2 cellular contexts compared by ENCODE assay signal in the genomic region with DNA sequence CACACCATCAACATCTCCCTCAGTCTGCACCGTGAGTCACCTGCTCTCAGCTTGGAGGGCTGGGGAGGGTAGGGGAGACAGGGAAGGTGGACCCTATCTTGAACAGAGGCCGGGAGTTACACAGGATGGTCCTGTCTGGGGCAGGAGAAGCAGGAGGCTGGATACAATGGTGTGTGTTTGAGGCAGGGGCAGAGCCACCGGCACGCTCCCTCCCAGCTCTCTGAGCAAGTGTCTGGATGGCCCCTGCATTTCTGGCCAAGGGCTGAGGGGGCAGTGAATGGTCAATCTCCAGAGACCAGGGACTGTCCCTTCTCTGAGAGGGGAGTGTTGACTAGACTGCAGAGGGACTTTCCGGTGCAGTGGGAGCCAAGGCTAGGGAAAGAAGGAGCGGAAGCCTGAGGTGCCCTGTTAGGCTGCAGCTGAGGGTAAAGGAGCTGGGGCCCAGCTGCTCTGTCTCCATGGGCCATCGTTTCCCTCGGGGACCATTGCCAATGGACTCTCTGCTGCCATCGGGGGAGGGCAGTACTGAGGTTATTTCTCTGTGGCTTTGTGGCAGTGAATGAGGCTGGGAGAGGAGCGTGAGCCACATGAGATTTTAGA.
TF ChIP-seq lines count a peak whose summit lies in the region.

No MANE protein-coding gene starts in this region.

TF ChIP-seq in GM12878, 131 proteins besides CTCF, POLR2A, EP300 and RAD21 (continues in another document):
- TF ChIP-seq, protein P1, sequence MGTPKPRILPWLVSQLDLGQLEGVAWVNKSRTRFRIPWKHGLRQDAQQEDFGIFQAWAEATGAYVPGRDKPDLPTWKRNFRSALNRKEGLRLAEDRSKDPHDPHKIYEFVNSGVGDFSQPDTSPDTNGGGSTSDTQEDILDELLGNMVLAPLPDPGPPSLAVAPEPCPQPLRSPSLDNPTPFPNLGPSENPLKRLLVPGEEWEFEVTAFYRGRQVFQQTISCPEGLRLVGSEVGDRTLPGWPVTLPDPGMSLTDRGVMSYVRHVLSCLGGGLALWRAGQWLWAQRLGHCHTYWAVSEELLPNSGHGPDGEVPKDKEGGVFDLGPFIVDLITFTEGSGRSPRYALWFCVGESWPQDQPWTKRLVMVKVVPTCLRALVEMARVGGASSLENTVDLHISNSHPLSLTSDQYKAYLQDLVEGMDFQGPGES (IDR thresholded peaks at IDR 0.05): no peak
- TF ChIP-seq CBX5 (IDR thresholded peaks at IDR 0.05; ENCODE audit: low read depth) (no peak), PAX5 (IDR thresholded peaks at IDR 0.05; ENCODE audit: borderline replicate concordance, low read depth, low read length) (no peak), TCF7 (IDR thresholded peaks at IDR 0.05; ENCODE audit: borderline replicate concordance) (no peak), JUND (IDR thresholded peaks at IDR 0.05; ENCODE audit: low read depth, low read length) (no peak), DPF2 (IDR thresholded peaks at IDR 0.05) (no peak), NFXL1 (IDR thresholded peaks at IDR 0.05; ENCODE audit: borderline replicate concordance) (no peak), BMI1 (IDR thresholded peaks at IDR 0.05; ENCODE audit: borderline replicate concordance) (no peak), BHLHE40 (IDR thresholded peaks at IDR 0.05; ENCODE audit: borderline replicate concordance in 1 of 2, low read depth in 2 of 2, low read length in 1 of 2) (no peak), SREBF2 (IDR thresholded peaks at IDR 0.05; ENCODE audit: low read length) (no peak), POLR2AphosphoS2 (IDR thresholded peaks at IDR 0.05; ENCODE audit: low read depth, low read length) (no peak)
- TF ChIP-seq, protein P2, sequence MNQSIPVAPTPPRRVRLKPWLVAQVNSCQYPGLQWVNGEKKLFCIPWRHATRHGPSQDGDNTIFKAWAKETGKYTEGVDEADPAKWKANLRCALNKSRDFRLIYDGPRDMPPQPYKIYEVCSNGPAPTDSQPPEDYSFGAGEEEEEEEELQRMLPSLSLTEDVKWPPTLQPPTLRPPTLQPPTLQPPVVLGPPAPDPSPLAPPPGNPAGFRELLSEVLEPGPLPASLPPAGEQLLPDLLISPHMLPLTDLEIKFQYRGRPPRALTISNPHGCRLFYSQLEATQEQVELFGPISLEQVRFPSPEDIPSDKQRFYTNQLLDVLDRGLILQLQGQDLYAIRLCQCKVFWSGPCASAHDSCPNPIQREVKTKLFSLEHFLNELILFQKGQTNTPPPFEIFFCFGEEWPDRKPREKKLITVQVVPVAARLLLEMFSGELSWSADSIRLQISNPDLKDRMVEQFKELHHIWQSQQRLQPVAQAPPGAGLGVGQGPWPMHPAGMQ (IDR thresholded peaks at IDR 0.05; ENCODE audit: borderline replicate concordance): no peak
- TF ChIP-seq, protein P3, sequence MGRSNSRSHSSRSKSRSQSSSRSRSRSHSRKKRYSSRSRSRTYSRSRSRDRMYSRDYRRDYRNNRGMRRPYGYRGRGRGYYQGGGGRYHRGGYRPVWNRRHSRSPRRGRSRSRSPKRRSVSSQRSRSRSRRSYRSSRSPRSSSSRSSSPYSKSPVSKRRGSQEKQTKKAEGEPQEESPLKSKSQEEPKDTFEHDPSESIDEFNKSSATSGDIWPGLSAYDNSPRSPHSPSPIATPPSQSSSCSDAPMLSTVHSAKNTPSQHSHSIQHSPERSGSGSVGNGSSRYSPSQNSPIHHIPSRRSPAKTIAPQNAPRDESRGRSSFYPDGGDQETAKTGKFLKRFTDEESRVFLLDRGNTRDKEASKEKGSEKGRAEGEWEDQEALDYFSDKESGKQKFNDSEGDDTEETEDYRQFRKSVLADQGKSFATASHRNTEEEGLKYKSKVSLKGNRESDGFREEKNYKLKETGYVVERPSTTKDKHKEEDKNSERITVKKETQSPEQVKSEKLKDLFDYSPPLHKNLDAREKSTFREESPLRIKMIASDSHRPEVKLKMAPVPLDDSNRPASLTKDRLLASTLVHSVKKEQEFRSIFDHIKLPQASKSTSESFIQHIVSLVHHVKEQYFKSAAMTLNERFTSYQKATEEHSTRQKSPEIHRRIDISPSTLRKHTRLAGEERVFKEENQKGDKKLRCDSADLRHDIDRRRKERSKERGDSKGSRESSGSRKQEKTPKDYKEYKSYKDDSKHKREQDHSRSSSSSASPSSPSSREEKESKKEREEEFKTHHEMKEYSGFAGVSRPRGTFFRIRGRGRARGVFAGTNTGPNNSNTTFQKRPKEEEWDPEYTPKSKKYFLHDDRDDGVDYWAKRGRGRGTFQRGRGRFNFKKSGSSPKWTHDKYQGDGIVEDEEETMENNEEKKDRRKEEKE (IDR thresholded peaks at IDR 0.05): no peak
- TF ChIP-seq, protein P4, sequence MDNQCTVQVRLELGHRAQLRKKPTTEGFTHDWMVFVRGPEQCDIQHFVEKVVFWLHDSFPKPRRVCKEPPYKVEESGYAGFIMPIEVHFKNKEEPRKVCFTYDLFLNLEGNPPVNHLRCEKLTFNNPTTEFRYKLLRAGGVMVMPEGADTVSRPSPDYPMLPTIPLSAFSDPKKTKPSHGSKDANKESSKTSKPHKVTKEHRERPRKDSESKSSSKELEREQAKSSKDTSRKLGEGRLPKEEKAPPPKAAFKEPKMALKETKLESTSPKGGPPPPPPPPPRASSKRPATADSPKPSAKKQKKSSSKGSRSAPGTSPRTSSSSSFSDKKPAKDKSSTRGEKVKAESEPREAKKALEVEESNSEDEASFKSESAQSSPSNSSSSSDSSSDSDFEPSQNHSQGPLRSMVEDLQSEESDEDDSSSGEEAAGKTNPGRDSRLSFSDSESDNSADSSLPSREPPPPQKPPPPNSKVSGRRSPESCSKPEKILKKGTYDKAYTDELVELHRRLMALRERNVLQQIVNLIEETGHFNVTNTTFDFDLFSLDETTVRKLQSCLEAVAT (IDR thresholded peaks at IDR 0.05): no peak
- TF ChIP-seq, protein P5, sequence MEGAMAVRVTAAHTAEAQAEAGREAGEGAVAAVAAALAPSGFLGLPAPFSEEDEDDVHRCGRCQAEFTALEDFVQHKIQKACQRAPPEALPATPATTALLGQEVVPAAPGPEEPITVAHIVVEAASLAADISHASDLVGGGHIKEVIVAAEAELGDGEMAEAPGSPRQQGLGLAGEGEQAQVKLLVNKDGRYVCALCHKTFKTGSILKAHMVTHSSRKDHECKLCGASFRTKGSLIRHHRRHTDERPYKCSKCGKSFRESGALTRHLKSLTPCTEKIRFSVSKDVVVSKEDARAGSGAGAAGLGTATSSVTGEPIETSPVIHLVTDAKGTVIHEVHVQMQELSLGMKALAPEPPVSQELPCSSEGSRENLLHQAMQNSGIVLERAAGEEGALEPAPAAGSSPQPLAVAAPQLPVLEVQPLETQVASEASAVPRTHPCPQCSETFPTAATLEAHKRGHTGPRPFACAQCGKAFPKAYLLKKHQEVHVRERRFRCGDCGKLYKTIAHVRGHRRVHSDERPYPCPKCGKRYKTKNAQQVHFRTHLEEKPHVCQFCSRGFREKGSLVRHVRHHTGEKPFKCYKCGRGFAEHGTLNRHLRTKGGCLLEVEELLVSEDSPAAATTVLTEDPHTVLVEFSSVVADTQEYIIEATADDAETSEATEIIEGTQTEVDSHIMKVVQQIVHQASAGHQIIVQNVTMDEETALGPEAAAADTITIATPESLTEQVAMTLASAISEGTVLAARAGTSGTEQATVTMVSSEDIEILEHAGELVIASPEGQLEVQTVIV (IDR thresholded peaks at IDR 0.05; ENCODE audit: borderline replicate concordance, partially characterized antibody): no peak

TF ChIP-seq in WTC11, 78 proteins besides CTCF, POLR2A, EP300 and RAD21:
- TF ChIP-seq, protein P6, sequence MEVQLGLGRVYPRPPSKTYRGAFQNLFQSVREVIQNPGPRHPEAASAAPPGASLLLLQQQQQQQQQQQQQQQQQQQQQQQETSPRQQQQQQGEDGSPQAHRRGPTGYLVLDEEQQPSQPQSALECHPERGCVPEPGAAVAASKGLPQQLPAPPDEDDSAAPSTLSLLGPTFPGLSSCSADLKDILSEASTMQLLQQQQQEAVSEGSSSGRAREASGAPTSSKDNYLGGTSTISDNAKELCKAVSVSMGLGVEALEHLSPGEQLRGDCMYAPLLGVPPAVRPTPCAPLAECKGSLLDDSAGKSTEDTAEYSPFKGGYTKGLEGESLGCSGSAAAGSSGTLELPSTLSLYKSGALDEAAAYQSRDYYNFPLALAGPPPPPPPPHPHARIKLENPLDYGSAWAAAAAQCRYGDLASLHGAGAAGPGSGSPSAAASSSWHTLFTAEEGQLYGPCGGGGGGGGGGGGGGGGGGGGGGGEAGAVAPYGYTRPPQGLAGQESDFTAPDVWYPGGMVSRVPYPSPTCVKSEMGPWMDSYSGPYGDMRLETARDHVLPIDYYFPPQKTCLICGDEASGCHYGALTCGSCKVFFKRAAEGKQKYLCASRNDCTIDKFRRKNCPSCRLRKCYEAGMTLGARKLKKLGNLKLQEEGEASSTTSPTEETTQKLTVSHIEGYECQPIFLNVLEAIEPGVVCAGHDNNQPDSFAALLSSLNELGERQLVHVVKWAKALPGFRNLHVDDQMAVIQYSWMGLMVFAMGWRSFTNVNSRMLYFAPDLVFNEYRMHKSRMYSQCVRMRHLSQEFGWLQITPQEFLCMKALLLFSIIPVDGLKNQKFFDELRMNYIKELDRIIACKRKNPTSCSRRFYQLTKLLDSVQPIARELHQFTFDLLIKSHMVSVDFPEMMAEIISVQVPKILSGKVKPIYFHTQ (CRISPR knock-in tag; IDR thresholded peaks at IDR 0.05): no peak
- TF ChIP-seq, protein P7, sequence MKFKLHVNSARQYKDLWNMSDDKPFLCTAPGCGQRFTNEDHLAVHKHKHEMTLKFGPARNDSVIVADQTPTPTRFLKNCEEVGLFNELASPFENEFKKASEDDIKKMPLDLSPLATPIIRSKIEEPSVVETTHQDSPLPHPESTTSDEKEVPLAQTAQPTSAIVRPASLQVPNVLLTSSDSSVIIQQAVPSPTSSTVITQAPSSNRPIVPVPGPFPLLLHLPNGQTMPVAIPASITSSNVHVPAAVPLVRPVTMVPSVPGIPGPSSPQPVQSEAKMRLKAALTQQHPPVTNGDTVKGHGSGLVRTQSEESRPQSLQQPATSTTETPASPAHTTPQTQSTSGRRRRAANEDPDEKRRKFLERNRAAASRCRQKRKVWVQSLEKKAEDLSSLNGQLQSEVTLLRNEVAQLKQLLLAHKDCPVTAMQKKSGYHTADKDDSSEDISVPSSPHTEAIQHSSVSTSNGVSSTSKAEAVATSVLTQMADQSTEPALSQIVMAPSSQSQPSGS (CRISPR knock-in tag; IDR thresholded peaks at IDR 0.05; ENCODE audit: borderline replicate concordance, low read depth): no peak
- TF ChIP-seq SP1 (CRISPR knock-in tag; conservative IDR thresholded peaks at IDR 0.05) (no peak), TP53 (CRISPR knock-in tag; IDR thresholded peaks at IDR 0.05) (no peak), ZNF416 (CRISPR knock-in tag; IDR thresholded peaks at IDR 0.05) (no peak), NFATC4 (CRISPR knock-in tag; IDR thresholded peaks at IDR 0.05) (no peak), NFE2L1 (CRISPR knock-in tag; IDR thresholded peaks at IDR 0.05) (no peak), TEAD4 (CRISPR knock-in tag; IDR thresholded peaks at IDR 0.05) (no peak), MYBL2 (CRISPR knock-in tag; IDR thresholded peaks at IDR 0.05) (no peak)
- TF ChIP-seq, protein P8, sequence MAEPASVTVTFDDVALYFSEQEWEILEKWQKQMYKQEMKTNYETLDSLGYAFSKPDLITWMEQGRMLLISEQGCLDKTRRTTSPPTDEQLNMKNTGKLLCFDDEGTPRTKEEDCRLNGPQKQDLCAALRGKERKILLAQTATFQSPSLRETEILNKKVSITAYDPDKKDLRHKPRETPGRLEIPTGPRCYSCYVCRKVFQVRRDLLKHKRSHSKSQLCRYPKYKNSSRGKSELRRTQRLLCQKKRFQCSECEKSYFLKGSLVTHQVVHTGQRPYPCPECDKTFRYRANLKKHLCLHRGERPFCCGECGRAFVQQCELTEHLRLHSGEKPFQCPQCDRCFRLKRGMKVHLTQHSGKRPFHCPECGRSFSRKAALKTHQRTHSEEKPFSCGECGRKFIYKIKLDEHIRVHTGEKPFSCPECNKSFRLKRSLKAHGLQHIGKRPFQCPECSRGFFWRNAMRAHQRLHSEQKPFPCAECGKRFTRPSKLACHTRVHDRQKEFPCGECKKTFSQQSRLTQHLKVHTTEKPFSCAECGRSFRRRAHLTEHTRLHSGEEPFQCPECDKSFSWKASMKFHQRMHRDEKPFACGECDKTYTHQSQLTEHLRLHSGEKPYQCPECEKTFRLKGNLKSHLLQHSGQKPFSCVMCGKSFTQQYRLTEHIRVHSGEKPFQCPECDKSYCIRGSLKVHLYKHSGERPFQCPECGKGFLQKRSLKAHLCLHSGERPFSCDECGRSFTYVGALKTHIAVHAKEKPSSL (CRISPR knock-in tag; conservative IDR thresholded peaks at IDR 0.05): no peak
- TF ChIP-seq, protein P9, sequence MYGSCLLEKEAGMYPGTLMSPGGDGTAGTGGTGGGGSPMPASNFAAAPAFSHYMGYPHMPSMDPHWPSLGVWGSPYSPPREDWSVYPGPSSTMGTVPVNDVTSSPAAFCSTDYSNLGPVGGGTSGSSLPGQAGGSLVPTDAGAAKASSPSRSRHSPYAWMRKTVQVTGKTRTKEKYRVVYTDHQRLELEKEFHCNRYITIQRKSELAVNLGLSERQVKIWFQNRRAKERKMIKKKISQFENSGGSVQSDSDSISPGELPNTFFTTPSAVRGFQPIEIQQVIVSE (CRISPR knock-in tag; IDR thresholded peaks at IDR 0.05; ENCODE audit: borderline replicate concordance): no peak
